8 cellular contexts compared by ENCODE assay signal in the genomic region with DNA sequence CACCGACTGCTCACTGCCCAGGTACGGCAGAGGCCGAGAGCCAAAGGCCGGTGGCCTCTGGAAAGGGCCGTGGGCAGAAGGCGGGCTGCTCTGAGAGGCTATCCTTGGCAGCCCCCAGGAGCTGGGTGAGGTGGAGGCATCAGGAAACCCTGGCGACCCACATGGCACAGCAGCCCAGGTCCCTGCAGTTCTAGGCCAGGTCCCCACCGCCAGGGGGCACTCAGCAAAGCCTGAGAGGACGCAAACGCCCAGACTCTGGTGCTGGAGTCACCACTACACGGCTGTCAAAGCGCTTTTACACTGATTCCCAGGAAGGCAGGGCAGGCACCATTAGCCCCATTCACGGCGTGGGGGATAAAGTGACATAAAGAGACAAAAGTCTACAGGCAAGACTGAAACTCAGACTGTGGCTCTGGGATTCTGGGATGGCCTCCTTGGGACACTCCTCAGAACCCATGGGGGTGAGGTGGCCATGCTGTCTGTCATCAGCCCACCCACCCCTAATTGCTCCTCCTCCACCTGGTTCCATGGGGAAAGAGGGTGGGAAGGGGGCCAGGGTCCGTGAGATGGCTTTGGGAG. TPM values are rescaled to one million over a fixed set of nuclear protein-coding genes. Genes with fewer than 3 reads are reported as not detected.
DNase-seq lines count a peak whose midpoint lies in the region; ATAC-seq and TF ChIP-seq lines count a peak whose summit lies in the region.

No MANE protein-coding gene starts in this region.

- H3K36me3 ChIP-seq in ascending aorta (no peaks in the 10 kb centered on the region), hepatocyte (replicated peaks; ENCODE audit: insufficient read depth, low read depth) (no peaks in the 10 kb centered on the region), sigmoid colon (no peaks in the 10 kb centered on the region)

- TF ChIP-seq CTCF in AG10803 (conservative IDR thresholded peaks at IDR 0.05; ENCODE audit: low read length) = peak; percentile 93
- TF ChIP-seq CTCF in ascending aorta (IDR thresholded peaks at IDR 0.05) = peak; percentile 71 to 89 (median 78)
- TF ChIP-seq CTCF in hepatocyte (IDR thresholded peaks at IDR 0.05; ENCODE audit: poor library complexity) = peak; percentile 82
- TF ChIP-seq CTCF in sigmoid colon (IDR thresholded peaks at IDR 0.05) = peak; percentile 23 to 80 (median 70)

- no peak for TF ChIP-seq EP300 in sigmoid colon (IDR thresholded peaks at IDR 0.05)

- H3K27ac ChIP-seq in ascending aorta (no peak overlapping the region), hepatocyte (no peak overlapping the region), sigmoid colon (no peak overlapping the region)

- TF ChIP-seq POLR2A in sigmoid colon (IDR thresholded peaks at IDR 0.05) = no peak

- peak overlapping the region; percentile 87 for H3K4me2 ChIP-seq in hepatocyte

- intact Hi-C loops in ascending aorta (cut with DNase I) (loop anchor here (1.0 kb wide), 2 partner anchors 37 to 160 kb away; no protein-coding TSS in a partner anchor), sigmoid colon (cut with DNase I) (loop anchor here (5.0 kb wide), 1 partner anchor 161 kb away; no protein-coding TSS in a partner anchor)

- no peak overlapping the region for H3K4me3 ChIP-seq in AG10803 (ENCODE audit: low read length)
- no peak overlapping the region for H3K4me3 ChIP-seq in ascending aorta
- H3K4me3 ChIP-seq in hepatocyte = peak overlapping the region; percentile 57
- no peak overlapping the region for H3K4me3 ChIP-seq in sigmoid colon

- H3K4me1 ChIP-seq in ascending aorta (peaks cover 5 to 25% of the 10 kb centered on the region in 2 donors), hepatocyte (ENCODE audit: insufficient read depth) (peaks cover 20% of the 10 kb centered on the region), sigmoid colon (peaks cover 0 to 40% (median 37%) of the 10 kb centered on the region in 4 donors)

- WGBS in hepatocyte (ENCODE audit: low lambda C conversion rate, missing lambda C conversion rate) = 7% methylated on average over 15 of the region's 15 CpGs
- WGBS in sigmoid colon, 2 donors = 1 to 4% methylated on average over 15 of the region's 15 CpGs

- H2AFZ ChIP-seq in hepatocyte = no peak overlapping the region

- H3K27me3 ChIP-seq in ascending aorta = no peaks in the 10 kb centered on the region
- H3K27me3 ChIP-seq in hepatocyte = no peaks in the 10 kb centered on the region
- peaks cover 16 to 48% (median 22%) of the 10 kb centered on the region in 3 donors for H3K27me3 ChIP-seq in sigmoid colon

- no peaks in the 10 kb centered on the region for H3K9me2 ChIP-seq in hepatocyte (replicated peaks; ENCODE audit: insufficient read depth)

- DNase-seq in AG10803 (ENCODE audit: low read depth) (peak; percentile 74), NCI-H146 treated with DMSO at 0.1 percent for 48 hours (lab: John Stamatoyannopoulos, UW; ENCODE audit: unreplicated experiment) (peak; percentile 55), T1000 (lab: John Stamatoyannopoulos, UW) (peak; percentile 70), ascending aorta (ENCODE audit: low spot score in 2 of 2) (peak; percentile 29 to 89), hepatocyte (ENCODE audit: low spot score) (peak; percentile 94), sigmoid colon (peak; percentile 85)

- peaks cover 28% of the 10 kb centered on the region for H3K79me2 ChIP-seq in hepatocyte

- ATAC-seq in GM19463 (IDR thresholded peaks at IDR 0.05; ENCODE audit: unreplicated experiment) = peak; percentile 40
- no peak for ATAC-seq in HG03108 (IDR thresholded peaks at IDR 0.05; ENCODE audit: unreplicated experiment)

- H3K9me3 ChIP-seq in ascending aorta (no peaks in the 10 kb centered on the region), hepatocyte (ENCODE audit: low read depth) (no peaks in the 10 kb centered on the region), sigmoid colon (no peaks in the 10 kb centered on the region)

- H4K20me1 ChIP-seq in hepatocyte (ENCODE audit: insufficient read depth, poor library complexity, severe bottlenecking) = no peaks in the 10 kb centered on the region

RNA-seq across cellular contexts. Expression of a gene that starts 4.9 kb away (rescaled TPM):
- total RNA-seq in ascending aorta = 11.4 TPM
- total RNA-seq in hepatocyte = 11.6 and 13.3 TPM in 2 replicates
- polyA plus RNA-seq in hepatocyte = 9.3 and 11.5 TPM in 2 replicates
- total RNA-seq in sigmoid colon = 1 to 10 TPM; 2.5 to 7.5 (median 5.2) TPM
- polyA plus RNA-seq in sigmoid colon = 10 to 100 TPM in 1 of 3 donors, 1 to 10 TPM in 2; 4.2 to 18.8 (median 5.4) TPM

RNA-seq across cellular contexts. Expression of a gene that starts 20.5 kb away (rescaled TPM):
- total RNA-seq in ascending aorta (18.0 TPM), hepatocyte (4.8 and 14.0 TPM in 2 replicates), sigmoid colon (10 to 100 TPM in 1 of 4 donors, 1 to 10 TPM in 3; 2.5 to 11.6 (median 5.5) TPM)
- polyA plus RNA-seq in hepatocyte (7.1 and 16.9 TPM in 2 replicates), sigmoid colon (10 to 100 TPM in 1 of 3 donors, 1 to 10 TPM in 2; 3.5 to 65.9 (median 7.8) TPM)
